9 cellular contexts compared by ENCODE assay signal in genomic region chr7:140512317-140513000, GRCh38.
A peak's percentile ranks its signal among the peaks of the same experiment; 100 is the strongest.
DNase-seq lines count a peak whose midpoint lies in the region; ATAC-seq and TF ChIP-seq lines count a peak whose summit lies in the region.
"Had no signal": no experiment of that assay in that cellular context is flagged by ENCODE, and none has a peak within 500 bp of the region (broad histone marks: within the 10 kb centered on the region; RNA-seq: fewer than 3 reads in every experiment).

No MANE protein-coding gene starts in this region.

- no peak for ATAC-seq in GM19455 (IDR thresholded peaks at IDR 0.05; ENCODE audit: unreplicated experiment)

- in situ Hi-C loops in T47D (cut with HindIII; ENCODE audit: low pct_unique_long_range_greater_than_20kb, low sequenced_read_pairs), result no loop called here

- peak; percentile 61 for DNase-seq in HEK293T (ENCODE audit: extremely low spot score)
- peak; percentile 77 for DNase-seq in NCI-H2196 treated with DMSO at 0.1 percent for 48 hours (lab: John Stamatoyannopoulos, UW; ENCODE audit: unreplicated experiment)
- peak; percentile 4 to 81 for DNase-seq in T47D (ENCODE audit: low read depth in 1 of 2, low spot score in 1 of 2)
- DNase-seq in nephron progenitor cell, result no peak
- DNase-seq in GF-D8 (lab: John Stamatoyannopoulos, UW), result no peak
- no peak for DNase-seq in AG08396 (ENCODE audit: low spot score)
- DNase-seq in NK-92 treated with Interleukin-12 subunit alpha and Interleukin-12 subunit beta, amount 100 ng/mL, for 24 hours (lab: John Stamatoyannopoulos, UW), result no peak
- DNase-seq: islet precursor cell had no signal

- no peak for TF ChIP-seq CTCF in nephron progenitor cell (IDR thresholded peaks at IDR 0.05)

- CTCF ChIA-PET in HEK293T (lab: Yijun Ruan, JAX), result interaction anchor here (0.6 to 3.7 kb wide), 3 partner anchors 34 to 141 kb away, joined by 3 to 21 read pairs (median 4); no protein-coding TSS in a partner anchor

- H3K36me3 Mint-ChIP-seq in nephron progenitor cell (ENCODE audit: low read depth), result peaks cover under 1% of the 10 kb centered on the region

- no peaks in the 10 kb centered on the region for H3K27me3 Mint-ChIP-seq in nephron progenitor cell (ENCODE audit: low read depth, poor library complexity)

- H3K4me1 Mint-ChIP-seq in nephron progenitor cell, result peaks cover 29% of the 10 kb centered on the region

- H3K9me3 Mint-ChIP-seq in nephron progenitor cell, result no peaks in the 10 kb centered on the region

- H3K4me3 Mint-ChIP-seq in nephron progenitor cell, result no peak overlapping the region

- POLR2A ChIA-PET in HEK293T (lab: Yijun Ruan, JAX), result no interaction called here

- H3K27ac Mint-ChIP-seq in nephron progenitor cell, result peak overlapping the region; percentile 88

TF ChIP-seq in HEK293T, 16 proteins besides CTCF, POLR2A, EP300 and RAD21:
- TF ChIP-seq L3MBTL2 (conservative IDR thresholded peaks at IDR 0.05), result no peak
- no peak for TF ChIP-seq ELF4 (IDR thresholded peaks at IDR 0.05)
- TF ChIP-seq FOXK2 (IDR thresholded peaks at IDR 0.05), result no peak
- TF ChIP-seq FOXA1 (IDR thresholded peaks at IDR 0.05), result no peak
- TF ChIP-seq ARNT (IDR thresholded peaks at IDR 0.05), result no peak
- no peak for TF ChIP-seq SUZ12 (IDR thresholded peaks at IDR 0.05)
- no peak for TF ChIP-seq CTBP1 (IDR thresholded peaks at IDR 0.05; ENCODE audit: borderline replicate concordance)
- no peak for TF ChIP-seq NFRKB (IDR thresholded peaks at IDR 0.05)
- no peak for TF ChIP-seq HDGF (IDR thresholded peaks at IDR 0.05; ENCODE audit: borderline replicate concordance)
- no peak for TF ChIP-seq ZNF384 (IDR thresholded peaks at IDR 0.05)
- no peak for TF ChIP-seq SP1 (IDR thresholded peaks at IDR 0.05)

Comparison
In these comparisons a context has a peak if more than half of its experiments do, and no peak if none do; other contexts are left out.
1. DNase-seq: peak in HEK293T (single experiment), NCI-H2196 treated with DMSO at 0.1 percent for 48 hours (single experiment) and T47D (2 of 2); none in nephron progenitor cell (single experiment), GF-D8 (single experiment), AG08396 (single experiment) and NK-92 treated with Interleukin-12 subunit alpha and Interleukin-12 subunit beta, amount 100 ng/mL, for 24 hours (single experiment).